In genomic region chr1:47618830-47619229, GRCh38 we compare ENCODE assay signal across 32 cellular contexts.
DNase-seq lines count a peak whose midpoint lies in the region; ATAC-seq and TF ChIP-seq lines count a peak whose summit lies in the region.
"Had no signal": no experiment of that assay in that cellular context is flagged by ENCODE, and none has a peak within 500 bp of the region (broad histone marks: within the 10 kb centered on the region; RNA-seq: fewer than 3 reads in every experiment).

No MANE protein-coding gene starts in this region.

- ATAC-seq in Panc1 (no peak), left colon (peak; percentile 80)
- ATAC-seq: A549; naive thymus-derived CD8-positive, alpha-beta T cell had no signal

- peak; percentile 20 for DNase-seq in activated CD8-positive, alpha-beta memory T cell treated with anti-CD3 and anti-CD28 coated beads, Interleukin-2, amount 50 U/mL, for 48 hours
- DNase-seq in activated CD8-positive, alpha-beta memory T cell treated with anti-CD3 and anti-CD28 coated beads, Interleukin-2, amount 50 U/mL, for 4 hours, result no peak
- DNase-seq in Panc1 (ENCODE audit: low read depth, low spot score), result no peak
- DNase-seq in left colon, result no peak
- no peak for DNase-seq in activated T-helper 1 cell treated with anti-CD3 and anti-CD28 coated beads, Interleukin-12 subunit alpha, Interleukin-12 subunit beta, Interleukin-2, Interleukin-4 antibody, amounts not matched to agents 30 ng/mL and 10 ng/mL and 1 ng/mL, durations not matched to agents 14 hours and 24 hours and 36 hours (ENCODE audit: low spot score)
- no peak for DNase-seq in activated naive CD8-positive, alpha-beta T cell treated with anti-CD3 and anti-CD28 coated beads for 36 hours
- DNase-seq in putamen (ENCODE audit: low spot score), result no peak
- no peak for DNase-seq in stimulated activated CD8-positive, alpha-beta memory T cell treated with anti-CD3 and anti-CD28 coated beads, Interleukin-4, amount 100 ng/mL, for 48 hours
- DNase-seq: activated CD4-positive, alpha-beta T cell treated with anti-CD3 and anti-CD28 coated beads, Interleukin-2, amount 50 U/mL, for 48 hours; activated CD4-positive, CD25-positive, alpha-beta regulatory T cell treated with anti-CD3 and anti-CD28 coated beads, Interleukin-2, amount 50 U/mL, for 72 hours; activated T-cell treated with anti-CD3 and anti-CD28 coated beads for 4 hours; anterior cingulate cortex; CD4-positive, CD25-positive, alpha-beta regulatory T cell; effector CD8-positive, alpha-beta T cell; glutamatergic neuron; H7; KBM-7; naive thymus-derived CD8-positive, alpha-beta T cell; NCI-H1694 treated with DMSO at 0.1 percent for 48 hours; NCI-H526; occipital lobe; Peyer's patch; SHP77; stimulated activated CD4-positive, alpha-beta T cell treated with anti-CD3 and anti-CD28 coated beads, Interleukin-2, amount 100 ng/mL, for 24 hours; T-helper 2 cell; testis had no signal

- intact Hi-C loops in Panc1 (cut with micrococcal nuclease; ENCODE audit: unreplicated experiment), result no loop called here
- intact Hi-C loops in left colon (cut with DNase I, micrococcal nuclease), result no loop called here
- intact Hi-C loops in activated T-helper 1 cell treated with anti-CD3 and anti-CD28 coated beads, Interleukin-12 subunit alpha, Interleukin-12 subunit beta, Interleukin-2, Interleukin-4 antibody, amounts not matched to agents 30 ng/mL and 10 ng/mL and 1 ng/mL, durations not matched to agents 14 hours and 24 hours and 36 hours (cut with micrococcal nuclease), result no loop called here

- no peak overlapping the region for H3K27ac ChIP-seq in Panc1 (ENCODE audit: low read length)
- H3K27ac ChIP-seq: A549, breast epithelium, Peyer's patch, testis had no signal

- TF ChIP-seq CTCF in Panc1 (IDR thresholded peaks at IDR 0.05), result 0 out of 2 replicates have a peak, but pooled peaks have one; percentile 4

- peaks cover 3% of the 10 kb centered on the region; the same call in 1 of the 2 replicates for H3K27me3 ChIP-seq in Panc1 (ENCODE audit: control insufficient read depth, insufficient read depth, low read length)
- H3K27me3 ChIP-seq: breast epithelium, Peyer's patch, testis had no signal

- no peak overlapping the region for H3K4me3 ChIP-seq in Panc1 (ENCODE audit: low read depth in 2 of 2, low read length in 2 of 2)
- H3K4me3 ChIP-seq: A549, breast epithelium, Peyer's patch, smooth muscle cell, testis had no signal

- H3K36me3 Mint-ChIP-seq in activated T-helper 1 cell treated with anti-CD3 and anti-CD28 coated beads, Interleukin-12 subunit alpha, Interleukin-12 subunit beta, Interleukin-2, Interleukin-4 antibody, amounts not matched to agents 30 ng/mL and 10 ng/mL and 1 ng/mL, durations not matched to agents 14 hours and 24 hours and 36 hours (ENCODE audit: low read depth), result no peaks in the 10 kb centered on the region
- no peaks in the 10 kb centered on the region for H3K36me3 Mint-ChIP-seq in activated naive CD8-positive, alpha-beta T cell treated with anti-CD3 and anti-CD28 coated beads for 36 hours
- H3K36me3 Mint-ChIP-seq: activated naive CD4-positive, alpha-beta T cell treated with anti-CD3 and anti-CD28 coated beads, Interleukin-2, amount 50 U/mL, for 72 hours; CD4-positive, CD25-positive, alpha-beta regulatory T cell; mesothelial cell of epicardium; naive thymus-derived CD8-positive, alpha-beta T cell had no signal

- no peaks in the 10 kb centered on the region for H3K27me3 Mint-ChIP-seq in activated T-helper 1 cell treated with anti-CD3 and anti-CD28 coated beads, Interleukin-12 subunit alpha, Interleukin-12 subunit beta, Interleukin-2, Interleukin-4 antibody, amounts not matched to agents 30 ng/mL and 10 ng/mL and 1 ng/mL, durations not matched to agents 14 hours and 24 hours and 36 hours (ENCODE audit: insufficient read depth)
- H3K27me3 Mint-ChIP-seq in activated naive CD8-positive, alpha-beta T cell treated with anti-CD3 and anti-CD28 coated beads for 36 hours, result peaks cover 9% of the 10 kb centered on the region
- H3K27me3 Mint-ChIP-seq: CD4-positive, CD25-positive, alpha-beta regulatory T cell had no signal

- CTCF ChIA-PET in Panc1 (lab: Charles Lee), result no interaction called here

- no peaks in the 10 kb centered on the region for H3K9me3 ChIP-seq in Panc1 (ENCODE audit: control insufficient read depth, insufficient read depth, low read depth, low read length)
- H3K9me3 ChIP-seq: A549, breast epithelium, Peyer's patch, testis had no signal

- H3K36me3 ChIP-seq in Panc1 (ENCODE audit: control insufficient read depth, insufficient read depth, low read length), result no peaks in the 10 kb centered on the region
- H3K36me3 ChIP-seq: breast epithelium, Peyer's patch had no signal

- no TSS peak for BruUV-seq in Panc1 (replicated peaks; lab: Mats Ljungman, UMichigan)

- no peaks in the 10 kb centered on the region for H3K4me1 Mint-ChIP-seq in activated T-helper 1 cell treated with anti-CD3 and anti-CD28 coated beads, Interleukin-12 subunit alpha, Interleukin-12 subunit beta, Interleukin-2, Interleukin-4 antibody, amounts not matched to agents 30 ng/mL and 10 ng/mL and 1 ng/mL, durations not matched to agents 14 hours and 24 hours and 36 hours (ENCODE audit: low read depth)
- no peaks in the 10 kb centered on the region for H3K4me1 Mint-ChIP-seq in activated naive CD8-positive, alpha-beta T cell treated with anti-CD3 and anti-CD28 coated beads for 36 hours
- H3K4me1 Mint-ChIP-seq: CD4-positive, CD25-positive, alpha-beta regulatory T cell; mesothelial cell of epicardium; naive thymus-derived CD8-positive, alpha-beta T cell had no signal

- H3K4me1 ChIP-seq in Panc1 (ENCODE audit: control insufficient read depth, insufficient read depth, low read length), result no peaks in the 10 kb centered on the region
- H3K4me1 ChIP-seq: A549, breast epithelium, Peyer's patch, testis had no signal

- no peaks in the 10 kb centered on the region for H3K9me3 Mint-ChIP-seq in activated T-helper 1 cell treated with anti-CD3 and anti-CD28 coated beads, Interleukin-12 subunit alpha, Interleukin-12 subunit beta, Interleukin-2, Interleukin-4 antibody, amounts not matched to agents 30 ng/mL and 10 ng/mL and 1 ng/mL, durations not matched to agents 14 hours and 24 hours and 36 hours
- no peaks in the 10 kb centered on the region for H3K9me3 Mint-ChIP-seq in activated naive CD8-positive, alpha-beta T cell treated with anti-CD3 and anti-CD28 coated beads for 36 hours
- H3K9me3 Mint-ChIP-seq: activated naive CD4-positive, alpha-beta T cell treated with anti-CD3 and anti-CD28 coated beads, Interleukin-2, amount 50 U/mL, for 72 hours; mesothelial cell of epicardium; naive thymus-derived CD8-positive, alpha-beta T cell; stimulated activated naive CD8-positive, alpha-beta T cell treated with anti-CD3 and anti-CD28 coated beads, Interleukin-15, Interleukin-2, amounts not matched to agents 100 ng/mL and 50 ng/mL, for 24 hours had no signal

- H3K4me3 Mint-ChIP-seq in activated T-helper 1 cell treated with anti-CD3 and anti-CD28 coated beads, Interleukin-12 subunit alpha, Interleukin-12 subunit beta, Interleukin-2, Interleukin-4 antibody, amounts not matched to agents 30 ng/mL and 10 ng/mL and 1 ng/mL, durations not matched to agents 14 hours and 24 hours and 36 hours, result no peak overlapping the region
- H3K4me3 Mint-ChIP-seq in activated naive CD8-positive, alpha-beta T cell treated with anti-CD3 and anti-CD28 coated beads for 36 hours, result no peak overlapping the region
- H3K4me3 Mint-ChIP-seq: CD4-positive, CD25-positive, alpha-beta regulatory T cell; mesothelial cell of epicardium; naive thymus-derived CD8-positive, alpha-beta T cell; stimulated activated naive CD8-positive, alpha-beta T cell treated with anti-CD3 and anti-CD28 coated beads, Interleukin-15, Interleukin-2, amounts not matched to agents 100 ng/mL and 50 ng/mL, for 24 hours had no signal

- POLR2A ChIA-PET in Panc1 (lab: Charles Lee), result no interaction called here

- H3K27ac Mint-ChIP-seq in activated T-helper 1 cell treated with anti-CD3 and anti-CD28 coated beads, Interleukin-12 subunit alpha, Interleukin-12 subunit beta, Interleukin-2, Interleukin-4 antibody, amounts not matched to agents 30 ng/mL and 10 ng/mL and 1 ng/mL, durations not matched to agents 14 hours and 24 hours and 36 hours, result no peak overlapping the region
- no peak overlapping the region for H3K27ac Mint-ChIP-seq in activated naive CD8-positive, alpha-beta T cell treated with anti-CD3 and anti-CD28 coated beads for 36 hours
- H3K27ac Mint-ChIP-seq: CD4-positive, CD25-positive, alpha-beta regulatory T cell; mesothelial cell of epicardium; naive thymus-derived CD8-positive, alpha-beta T cell; stimulated activated naive CD8-positive, alpha-beta T cell treated with anti-CD3 and anti-CD28 coated beads, Interleukin-15, Interleukin-2, amounts not matched to agents 100 ng/mL and 50 ng/mL, for 24 hours had no signal

- in situ Hi-C loops in Panc1 (cut with HindIII; ENCODE audit: low pct_unique_long_range_greater_than_20kb, low sequenced_read_pairs), result no loop called here
